Comparison of ENCODE assay signal across 11 cellular contexts in genomic region chr6:170005680-170006470, GRCh38.
"Had no signal": no experiment of that assay in that cellular context is flagged by ENCODE, and none has a peak within 500 bp of the region (broad histone marks: within the 10 kb centered on the region; RNA-seq: fewer than 3 reads in every experiment).

No MANE protein-coding gene starts in this region.

- DNase-seq: activated gamma-delta T cell; activated T-cell treated with anti-CD3 and anti-CD28 coated beads, Interleukin-2, amount 50 U/mL, for 1 hour; foreskin melanocyte; left ventricle myocardium inferior; pancreas; stimulated activated CD4-positive, alpha-beta T cell treated with anti-CD3 and anti-CD28 coated beads, Interleukin-4, amount 100 ng/mL, for 4 hours; substantia nigra; T-helper 9 cell; transverse colon had no signal

- H3K27ac Mint-ChIP-seq: memory B cell had no signal

- ATAC-seq: heart left ventricle had no signal

- H3K4me1 Mint-ChIP-seq: memory B cell had no signal

- H3K4me3 Mint-ChIP-seq: memory B cell had no signal
